ENCODE assay signal across 8 cellular contexts in the genomic region with DNA sequence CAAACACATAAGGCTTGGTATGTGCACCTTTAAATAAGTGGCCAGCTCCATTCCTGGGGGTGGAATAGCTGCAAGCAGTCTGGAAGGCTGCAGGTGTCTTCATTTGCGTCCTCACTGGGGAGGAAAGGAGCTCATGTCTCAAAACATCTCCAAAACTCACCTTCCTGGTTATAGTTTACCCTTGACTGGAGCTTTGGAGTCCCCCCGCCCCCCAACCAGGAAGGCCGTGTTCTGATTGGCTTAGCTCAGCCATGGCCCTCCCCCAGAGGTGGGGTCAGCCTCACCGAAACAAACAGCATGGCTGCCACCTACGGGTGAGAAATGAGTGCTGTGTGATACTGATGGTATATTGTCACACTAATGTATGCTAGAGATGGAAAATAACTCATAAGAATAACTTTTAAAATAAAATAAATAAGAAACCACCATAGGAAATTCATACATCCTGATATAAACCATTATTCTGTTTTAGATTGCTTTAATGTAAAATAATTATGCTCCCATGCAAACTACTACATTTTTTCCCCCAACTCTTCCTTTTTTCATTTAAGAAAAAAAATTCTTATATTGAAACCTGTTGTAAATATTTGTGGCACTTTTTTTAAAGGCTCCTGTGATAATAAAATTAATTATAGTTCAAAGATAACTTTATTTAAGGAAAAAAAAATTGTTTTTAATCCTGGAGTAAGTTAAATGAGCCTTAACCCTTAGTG.
DNase-seq lines count a peak whose midpoint lies in the region; ATAC-seq and TF ChIP-seq lines count a peak whose summit lies in the region.

No MANE protein-coding gene starts in this region.

- H3K36me3 ChIP-seq in CD8-positive, alpha-beta memory T cell (ENCODE audit: insufficient read depth, low read length): no peaks in the 10 kb centered on the region
- peaks cover 57% of the 10 kb centered on the region for H3K36me3 ChIP-seq in cardiac muscle cell
- no peaks in the 10 kb centered on the region for H3K36me3 ChIP-seq in esophagus squamous epithelium

- TF ChIP-seq POLR2A in esophagus squamous epithelium (IDR thresholded peaks at IDR 0.05): no peak

- ATAC-seq in GM18508 (IDR thresholded peaks at IDR 0.05; ENCODE audit: insufficient read depth, unreplicated experiment): peak; percentile 82
- peak; percentile 96 for ATAC-seq in HG02884 (IDR thresholded peaks at IDR 0.05; ENCODE audit: unreplicated experiment)

- no peaks in the 10 kb centered on the region for H3K4me1 ChIP-seq in CD8-positive, alpha-beta memory T cell (ENCODE audit: insufficient read depth, low read length)
- H3K4me1 ChIP-seq in cardiac muscle cell (ENCODE audit: low read depth): no peaks in the 10 kb centered on the region
- H3K4me1 ChIP-seq in esophagus squamous epithelium: no peaks in the 10 kb centered on the region

- no peak overlapping the region for H3K4me3 ChIP-seq in CD8-positive, alpha-beta memory T cell (ENCODE audit: low read length)
- H3K4me3 ChIP-seq in cardiac muscle cell (no peak overlapping the region), esophagus squamous epithelium (no peak overlapping the region)

- DNase-seq in CD8-positive, alpha-beta memory T cell: peak in 3 of 5 donors; percentile 6 to 33 (median 19)
- peak; percentile 58 for DNase-seq in NCI-H1105 (lab: John Stamatoyannopoulos, UW)
- peak; percentile 61 to 74 for DNase-seq in cardiac muscle cell (ENCODE audit: low read depth in 1 of 2, low spot score in 1 of 2)
- peak in 3 of 4 experiments; percentile 1 to 10 (median 2) for DNase-seq in stimulated activated CD4-positive, alpha-beta T cell treated with anti-CD3 and anti-CD28 coated beads, Interleukin-1b, Interleukin-23, amount 100 ng/mL, for 24 hours (ENCODE audit: low read depth in 4 of 4, low spot score in 1 of 4)
- no peak for DNase-seq in esophagus squamous epithelium (lab: John Stamatoyannopoulos, UW)

- H3K36me3 Mint-ChIP-seq in CD8-positive, alpha-beta memory T cell: no peaks in the 10 kb centered on the region

- TF ChIP-seq CTCF in VCaP (conservative IDR thresholded peaks at IDR 0.05): peak; percentile 79
- TF ChIP-seq CTCF in cardiac muscle cell (IDR thresholded peaks at IDR 0.05; ENCODE audit: low read depth, low read length): peak; percentile 46
- peak in 2 of 6 experiments; percentile 20 to 29 for TF ChIP-seq CTCF in esophagus squamous epithelium (IDR thresholded peaks at IDR 0.05)

- H3K27ac Mint-ChIP-seq in CD8-positive, alpha-beta memory T cell: peak overlapping the region in 1 of 8 donors; percentile 18

- no peaks in the 10 kb centered on the region for H3K9me3 ChIP-seq in CD8-positive, alpha-beta memory T cell (ENCODE audit: low read length)
- H3K9me3 ChIP-seq in cardiac muscle cell (ENCODE audit: low read depth) (no peaks in the 10 kb centered on the region), esophagus squamous epithelium (no peaks in the 10 kb centered on the region)

- H3K27me3 Mint-ChIP-seq in CD8-positive, alpha-beta memory T cell: peaks cover 0 to 2% of the 10 kb centered on the region in 2 donors

- 54 to 57% methylated on average over 3 to 4 of the region's 5 CpGs for WGBS in esophagus squamous epithelium, 2 donors

- intact Hi-C loops in esophagus squamous epithelium (cut with DNase I): no loop called here

- POLR2A ChIA-PET in CD8-positive, alpha-beta memory T cell (lab: Charles Lee): no interaction called here

- no peaks in the 10 kb centered on the region for H3K27me3 ChIP-seq in CD8-positive, alpha-beta memory T cell (ENCODE audit: insufficient read depth, low read length, poor library complexity, severe bottlenecking)
- H3K27me3 ChIP-seq in cardiac muscle cell: no peaks in the 10 kb centered on the region
- no peaks in the 10 kb centered on the region for H3K27me3 ChIP-seq in esophagus squamous epithelium

- no peak overlapping the region for H3K4me3 Mint-ChIP-seq in CD8-positive, alpha-beta memory T cell

- no peak overlapping the region for H3K27ac ChIP-seq in CD8-positive, alpha-beta memory T cell (ENCODE audit: low read depth, low read length)
- no peak overlapping the region for H3K27ac ChIP-seq in VCaP
- H3K27ac ChIP-seq in cardiac muscle cell: no peak overlapping the region
- H3K27ac ChIP-seq in esophagus squamous epithelium: no peak overlapping the region

- peaks cover 0 to 3% (median 0%) of the 10 kb centered on the region in 5 donors for H3K9me3 Mint-ChIP-seq in CD8-positive, alpha-beta memory T cell

- H3K4me1 Mint-ChIP-seq in CD8-positive, alpha-beta memory T cell: no peaks in the 10 kb centered on the region

- CTCF ChIA-PET in CD8-positive, alpha-beta memory T cell (lab: Charles Lee): no interaction called here
